30 cellular contexts compared by ENCODE assay signal in genomic region chr20:54458219-54458618, GRCh38. TPM values are rescaled to one million over a fixed set of nuclear protein-coding genes. Genes with fewer than 3 reads are reported as not detected.
A peak's percentile ranks its signal among the peaks of the same experiment; 100 is the strongest.
DNase-seq lines count a peak whose midpoint lies in the region; ATAC-seq, FAIRE-seq and TF ChIP-seq lines count a peak whose summit lies in the region.
"Had no signal": no experiment of that assay in that cellular context is flagged by ENCODE, and none has a peak within 500 bp of the region (broad histone marks: within the 10 kb centered on the region; RNA-seq: fewer than 3 reads in every experiment).

No MANE protein-coding gene starts in this region.

- no peak overlapping the region for H3K27ac ChIP-seq in GM23338 (ENCODE audit: low read depth)
- H3K27ac ChIP-seq in H1 (ENCODE audit: low read depth, low read length) = no peak overlapping the region
- no peak overlapping the region for H3K27ac ChIP-seq in gastrocnemius medialis
- H3K27ac ChIP-seq: BLaER1 had no signal

- intact Hi-C loops in gastrocnemius medialis (cut with DNase I; ENCODE audit: low total_unique reads) = no loop called here

- peaks cover 10% of the 10 kb centered on the region for H3K4me1 Mint-ChIP-seq in GM23338
- H3K4me1 Mint-ChIP-seq: CD14-positive monocyte; CD4-positive, alpha-beta memory T cell; CD4-positive, CD25-positive, alpha-beta regulatory T cell; CD8-positive, alpha-beta memory T cell had no signal

- H3K79me2 ChIP-seq in GM23338 (replicated peaks; ENCODE audit: insufficient read depth) (no peaks in the 10 kb centered on the region), H1 (ENCODE audit: control insufficient read depth in 1 of 2, insufficient read depth in 2 of 2, low read length in 2 of 2) (no peaks in the 10 kb centered on the region)

- H4K8ac ChIP-seq in H1 (ENCODE audit: extremely low read depth, insufficient read depth, low read length) = no peak overlapping the region

- no peak overlapping the region for H3K9ac ChIP-seq in H1 (replicated peaks in 1 of 4; ENCODE audit: extremely low read depth in 1 of 4, low read depth in 3 of 4, low read length in 3 of 4)
- H3K9ac ChIP-seq: BLaER1 had no signal

- H3K4me3 ChIP-seq in GM23338 = no peak overlapping the region
- no peak overlapping the region for H3K4me3 ChIP-seq in H1 (ENCODE audit: extremely low read depth in 1 of 4, insufficient read depth in 2 of 4, low read depth in 3 of 4, low read length in 4 of 4)
- H3K4me3 ChIP-seq in gastrocnemius medialis = no peak overlapping the region
- H3K4me3 ChIP-seq: BLaER1, GM12878 had no signal

- H4K5ac ChIP-seq in H1 (ENCODE audit: insufficient read length, low read depth, low read length) = no peak overlapping the region

- POLR2A ChIA-PET in H1 (lab: Charles Lee; ENCODE audit: partially characterized antibody) = no interaction called here

- WGBS in H1 (ENCODE audit: extremely low coverage in 1 of 2, insufficient coverage in 1 of 2, insufficient read length in 1 of 2, insufficient replicate concordance in 2 of 2, low coverage in 1 of 2, low lambda C conversion rate in 2 of 2, missing lambda C conversion rate in 1 of 2), 2 experiments = 81% methylated on average over 1 of the region's 1 CpG; no CpG with 5 or more reads in 1 of the 2 experiments

- no peak overlapping the region for H2BK20ac ChIP-seq in H1 (ENCODE audit: low read length)

- no peak for TF ChIP-seq EP300 in H1 (IDR thresholded peaks at IDR 0.05; ENCODE audit: borderline replicate concordance in 1 of 2, low read depth in 2 of 2, low read length in 2 of 2)

- FAIRE-seq in HTR-8/SVneo (lab: Jason Lieb, UNC) (peak; percentile 71), H1 (lab: Jason Lieb, UNC) (no peak)
- FAIRE-seq: A204.1, GM12878, GM12892, GM18507, GM19239 had no signal

- H3K4ac ChIP-seq in H1 (replicated peaks; ENCODE audit: insufficient read length, low read depth, low read length) = no peak overlapping the region

- TF ChIP-seq POLR2A in H1 (IDR thresholded peaks at IDR 0.05; ENCODE audit: control extremely low read depth in 1 of 2, low read depth in 2 of 2, low read length in 2 of 2) (no peak), gastrocnemius medialis (IDR thresholded peaks at IDR 0.05) (no peak)

- H3K9me3 ChIP-seq in H1 (ENCODE audit: insufficient read depth in 2 of 2, low read depth in 1 of 2, low read length in 1 of 2) = peaks cover 0 to 4% of the 10 kb centered on the region in 2 experiments; a peak in 2 of 4 replicates
- H3K9me3 ChIP-seq in gastrocnemius medialis = no peaks in the 10 kb centered on the region
- H3K9me3 ChIP-seq: BE2C, BLaER1 had no signal

- H3K23ac ChIP-seq in H1 (ENCODE audit: insufficient read length) = no peak overlapping the region

- H2AK5ac ChIP-seq in H1 (ENCODE audit: low read depth, low read length) = no peak overlapping the region

- no peak overlapping the region for H3K56ac ChIP-seq in H1 (replicated peaks; ENCODE audit: insufficient read length, low read depth, low read length)

- H3K36me3 Mint-ChIP-seq in GM23338 (ENCODE audit: low read depth) = peaks cover 2% of the 10 kb centered on the region; the same call in 1 of the 3 replicates
- H3K36me3 Mint-ChIP-seq: CD14-positive monocyte; CD4-positive, alpha-beta memory T cell; CD4-positive, CD25-positive, alpha-beta regulatory T cell; CD8-positive, alpha-beta memory T cell had no signal

- no peak overlapping the region for H3K27ac Mint-ChIP-seq in GM23338
- H3K27ac Mint-ChIP-seq: CD14-positive monocyte; CD4-positive, alpha-beta memory T cell; CD4-positive, CD25-positive, alpha-beta regulatory T cell; CD8-positive, alpha-beta memory T cell had no signal

- 0 out of 2 replicates have a peak overlapping the region, but pooled peaks have one; percentile 25 for H2AFZ ChIP-seq in GM23338
- H2AFZ ChIP-seq in H1 (ENCODE audit: low read length) = 0 out of 2 replicates have a peak overlapping the region, but pooled peaks have one; percentile 41

- H3K4me1 ChIP-seq in GM23338 (ENCODE audit: insufficient read depth) (peaks cover 7% of the 10 kb centered on the region; the same call in 1 of the 2 replicates), H1 (replicated peaks in 1 of 4; ENCODE audit: control insufficient read depth in 3 of 4, insufficient read depth in 4 of 4, low read length in 3 of 4) (no peaks in the 10 kb centered on the region), gastrocnemius medialis (peaks cover 0 to 7% of the 10 kb centered on the region in 2 donors)
- H3K4me1 ChIP-seq: BE2C, BLaER1 had no signal

- H2BK15ac ChIP-seq in H1 (ENCODE audit: low read length) = no peak overlapping the region

- H3K27me3 ChIP-seq in GM23338 (ENCODE audit: insufficient read depth) (no peaks in the 10 kb centered on the region), H1 (replicated peaks in 1 of 4; ENCODE audit: control insufficient read depth in 3 of 4, extremely low read depth in 1 of 4, insufficient read depth in 3 of 4, low read length in 3 of 4) (no peaks in the 10 kb centered on the region), gastrocnemius medialis (no peaks in the 10 kb centered on the region)
- H3K27me3 ChIP-seq: BE2C, BLaER1 had no signal

- H3K9me2 ChIP-seq in GM23338 (ENCODE audit: insufficient read depth) = no peaks in the 10 kb centered on the region

- in situ Hi-C loops in gastrocnemius medialis (cut with MboI; ENCODE audit: low sequenced_read_pairs in 4 of 4) = loop anchor here in 2 of 4 donors (25.0 kb wide), 1 partner anchor 179 kb away; no protein-coding TSS in a partner anchor

- no peak overlapping the region for H3K4me3 Mint-ChIP-seq in GM23338
- H3K4me3 Mint-ChIP-seq: CD14-positive monocyte; CD4-positive, alpha-beta memory T cell; CD4-positive, CD25-positive, alpha-beta regulatory T cell; CD8-positive, alpha-beta memory T cell had no signal

- H2BK120ac ChIP-seq in H1 (replicated peaks; ENCODE audit: low read depth, low read length) = no peak overlapping the region

- TF ChIP-seq RAD21 in H1 (IDR thresholded peaks at IDR 0.05 in 1 of 2, conservative IDR thresholded peaks at IDR 0.05 in 1 of 2; ENCODE audit: low read depth in 2 of 2, low read length in 2 of 2) = no peak

- no peak overlapping the region for H3K4me2 ChIP-seq in GM23338
- no peak overlapping the region for H3K4me2 ChIP-seq in H1 (ENCODE audit: insufficient read depth in 1 of 2, low read depth in 2 of 2, low read length in 2 of 2)
- H3K4me2 ChIP-seq: BLaER1 had no signal

- H3F3A ChIP-seq in GM23338 (replicated peaks; ENCODE audit: low read depth) = no peaks in the 10 kb centered on the region

- H2BK12ac ChIP-seq in H1 (ENCODE audit: low read depth, low read length) = no peak overlapping the region

- ATAC-seq in GM23338 (no peak), gastrocnemius medialis (peak; percentile 56 to 66), GM18873 (IDR thresholded peaks at IDR 0.05; ENCODE audit: low FRiP score, unreplicated experiment) (no peak)
- ATAC-seq: GM12878 had no signal

- no peak overlapping the region for H4K91ac ChIP-seq in H1 (replicated peaks; ENCODE audit: insufficient read length, low read length)

- no peak overlapping the region for H3K14ac ChIP-seq in H1 (ENCODE audit: insufficient read length)

- H3K9me3 Mint-ChIP-seq in GM23338 = peaks cover 2% of the 10 kb centered on the region; the same call in 1 of the 3 replicates

- H3K79me1 ChIP-seq in H1 (ENCODE audit: low read depth, low read length) = no peaks in the 10 kb centered on the region

- H2BK5ac ChIP-seq in H1 (ENCODE audit: low read depth, low read length) = no peak overlapping the region

- no peaks in the 10 kb centered on the region for H3K23me2 ChIP-seq in H1 (ENCODE audit: low read depth, low read length)

- CTCF ChIA-PET in H1 (lab: Charles Lee; ENCODE audit: partially characterized antibody) = interaction anchor here (1.1 kb wide), 1 partner anchor 13 kb away, joined by 3 read pairs; no protein-coding TSS in a partner anchor

- H3K36me3 ChIP-seq in GM23338 (ENCODE audit: insufficient read depth) (no peaks in the 10 kb centered on the region), H1 (ENCODE audit: control insufficient read depth in 2 of 4, insufficient read depth in 4 of 4, low read length in 3 of 4) (no peaks in the 10 kb centered on the region), gastrocnemius medialis (no peaks in the 10 kb centered on the region)
- H3K36me3 ChIP-seq: BE2C, BLaER1 had no signal

- TF ChIP-seq CTCF in GM23338 (conservative IDR thresholded peaks at IDR 0.05; ENCODE audit: low read depth in 2 of 2) (no peak), H1 (IDR thresholded peaks at IDR 0.05; ENCODE audit: control extremely low read depth in 1 of 3, insufficient read depth in 1 of 3, low read depth in 1 of 3, low read length in 3 of 3) (no peak), gastrocnemius medialis (IDR thresholded peaks at IDR 0.05 in 4 of 5, conservative IDR thresholded peaks at IDR 0.05 in 1 of 5) (no peak)

- H3K27me3 Mint-ChIP-seq in GM23338 (ENCODE audit: insufficient read depth, low read depth, poor library complexity) = no peaks in the 10 kb centered on the region
- H3K27me3 Mint-ChIP-seq: CD4-positive, CD25-positive, alpha-beta regulatory T cell had no signal

- H4K20me1 ChIP-seq in GM23338 (replicated peaks; ENCODE audit: insufficient read depth) = no peaks in the 10 kb centered on the region
- H4K20me1 ChIP-seq in H1 (replicated peaks in 1 of 2; ENCODE audit: control insufficient read depth in 1 of 2, insufficient read depth in 2 of 2, low read length in 2 of 2) = no peaks in the 10 kb centered on the region
- H4K20me1 ChIP-seq: BLaER1 had no signal

- DNase-seq in GM23338 (ENCODE audit: low spot score) = no peak
- no peak for DNase-seq in HTR-8/SVneo (ENCODE audit: insufficient read length, low spot score)
- DNase-seq in H1 (ENCODE audit: low read depth in 1 of 2, low spot score in 2 of 2) = no peak
- DNase-seq in gastrocnemius medialis = no peak
- DNase-seq in NCI-H1105 (lab: John Stamatoyannopoulos, UW) = no peak
- no peak for DNase-seq in NK-92 treated with Interleukin-12 subunit alpha and Interleukin-12 subunit beta, amount 100 ng/mL, for 24 hours (lab: John Stamatoyannopoulos, UW)
- DNase-seq: 8988T; ACHN; BE2C; C1 segment of cervical spinal cord; CD4-positive, alpha-beta memory T cell; CD4-positive, CD25-positive, alpha-beta regulatory T cell; CD8-positive, alpha-beta memory T cell; COR-L47; DMS 273 treated with DMSO at 0.1 percent for 48 hours; DMS153; DMS53; DMS79; DND-41; EL; GDM1 had no signal

- no peak overlapping the region for H3K18ac ChIP-seq in H1 (ENCODE audit: extremely low read depth, low read length)

RNA-seq across cellular contexts. Expression of gene DOK5, which starts 17.2 kb away (rescaled TPM):
- total RNA-seq in GM23338 (2014; rRNA removed; shearing (Covaris generic)) = 4.9 and 5.0 TPM in 2 replicates
- 4.7 and 6.9 TPM in 2 replicates for polyA plus RNA-seq in GM23338 (2016; fragmentation: Nextera tagmentation; extraction: Ambion mirVana)
- 13.0 and 15.0 TPM in 2 replicates for total RNA-seq in H1 (2021; fragmentation: NEBNext Ultra II Directional; extraction: Animal tissue kit (Norgen Biotek cat#: 25700))
- polyA plus RNA-seq in H1 (2011; rRNA removed) = 7.8 and 8.9 TPM in 2 replicates
- polyA plus RNA-seq in H1 (2011; cell fraction: cytosol; rRNA removed) = 8.8 TPM
- 4.4 TPM for polyA plus RNA-seq in H1 (2011; cell fraction: nucleus; rRNA removed)
- polyA plus RNA-seq in H1 (2012, experiment 1 of 2) = 12.6 to 14.3 TPM (median 13.6 TPM) in 4 replicates
- 17.2 TPM for polyA plus RNA-seq in H1 (2012, experiment 2 of 2)
- 7.5 TPM for polyA plus RNA-seq in H1 (2013, experiment 1 of 2)
- 7.0 TPM for polyA plus RNA-seq in H1 (2013, experiment 2 of 2)
- 9.9 and 10.8 TPM in 2 replicates for polyA minus RNA-seq in H1 (2011; rRNA and poly(A)+ RNA removed)
- polyA minus RNA-seq in H1 (2011; cell fraction: cytosol; rRNA and poly(A)+ RNA removed) = 3.8 TPM
- 6.2 TPM for polyA minus RNA-seq in H1 (2011; cell fraction: nucleus; rRNA and poly(A)+ RNA removed)
- 10 to 100 TPM in 1 of 4 donors, 1 to 10 TPM in 3; 1.2 to 12.7 (median 7.4) TPM for total RNA-seq in gastrocnemius medialis
- total RNA-seq: CD4-positive, alpha-beta memory T cell; CD4-positive, CD25-positive, alpha-beta regulatory T cell; G401; GM12878 had no signal
- polyA plus RNA-seq: CD14-positive monocyte; CD4-positive, alpha-beta memory T cell; CD8-positive, alpha-beta memory T cell had no signal

Comparison
In these comparisons a context has a peak if more than half of its experiments do, and no peak if none do; other contexts are left out.
1. ATAC-seq: peak in gastrocnemius medialis (2 of 2); none in GM23338 (single experiment) and GM18873 (single experiment).